Comparison of ENCODE assay signal across 9 cellular contexts in genomic region chr12:110269622-110270124, GRCh38. TPM values are rescaled to one million over a fixed set of nuclear protein-coding genes. Genes with fewer than 3 reads are reported as not detected.
DNase-seq lines count a peak whose midpoint lies in the region; TF ChIP-seq lines count a peak whose summit lies in the region.
"Had no signal": no experiment of that assay in that cellular context is flagged by ENCODE, and none has a peak within 500 bp of the region (broad histone marks: within the 10 kb centered on the region; RNA-seq: fewer than 3 reads in every experiment).

No MANE protein-coding gene starts in this region.

- no peaks in the 10 kb centered on the region for H3K9me3 ChIP-seq in breast epithelium

- H3K27ac ChIP-seq in breast epithelium, result peak overlapping the region; percentile 41 to 61
- H3K27ac ChIP-seq: parathyroid adenoma had no signal

- peaks cover 0 to 12% of the 10 kb centered on the region in 2 donors for H3K4me1 ChIP-seq in breast epithelium

- peak; percentile 75 for DNase-seq in NCI-H82 (lab: John Stamatoyannopoulos, UW)
- no peak for DNase-seq in NCI-H82 treated with DMSO at 0.1 percent for 48 hours (lab: John Stamatoyannopoulos, UW; ENCODE audit: unreplicated experiment)
- no peak for DNase-seq in breast epithelium (ENCODE audit: low spot score in 2 of 2)
- peak; percentile 70 for DNase-seq in kidney tubule cell (ENCODE audit: low spot score)
- no peak for DNase-seq in D341Med (ENCODE audit: low spot score)
- DNase-seq in activated CD4-positive, CD25-positive, alpha-beta regulatory T cell (lab: John Stamatoyannopoulos, UW), result no peak
- no peak for DNase-seq in stimulated activated CD4-positive, alpha-beta T cell treated with anti-CD3 and anti-CD28 coated beads, Interleukin-15, amount 100 ng/mL, for 24 hours
- no peak for DNase-seq in activated CD8-positive, alpha-beta memory T cell treated with anti-CD3 and anti-CD28 coated beads, Interleukin-2, amount 50 U/mL, for 4 hours

- no peaks in the 10 kb centered on the region for H3K27me3 ChIP-seq in breast epithelium

- intact Hi-C loops in breast epithelium (cut with DNase I; ENCODE audit: low total_unique reads), result no loop called here

- no peak for TF ChIP-seq POLR2A in breast epithelium (IDR thresholded peaks at IDR 0.05)

- no peaks in the 10 kb centered on the region for H3K36me3 ChIP-seq in breast epithelium

- peak overlapping the region in 1 of 3 donors; percentile 33 for H3K4me3 ChIP-seq in breast epithelium

- no peak for TF ChIP-seq CTCF in breast epithelium (IDR thresholded peaks at IDR 0.05)

RNA-seq across cellular contexts. Expression of gene ATP2A2, which starts 11.4 kb away (rescaled TPM):
- 100 to 1,000 TPM in 2 of 3 donors, 10 to 100 TPM in 1; 95.1 to 109 (median 102) TPM for total RNA-seq in breast epithelium

Comparison
In these comparisons a context has a peak if more than half of its experiments do, and no peak if none do; other contexts are left out.
1. DNase-seq: peak in NCI-H82 (single experiment) and kidney tubule cell (single experiment); none in NCI-H82 treated with DMSO at 0.1 percent for 48 hours (single experiment), breast epithelium (0 of 2), D341Med (single experiment), activated CD4-positive, CD25-positive, alpha-beta regulatory T cell (0 of 4), stimulated activated CD4-positive, alpha-beta T cell treated with anti-CD3 and anti-CD28 coated beads, Interleukin-15, amount 100 ng/mL, for 24 hours (single experiment) and activated CD8-positive, alpha-beta memory T cell treated with anti-CD3 and anti-CD28 coated beads, Interleukin-2, amount 50 U/mL, for 4 hours (single experiment).